ENCODE assay signal across 7 cellular contexts in the genomic region with DNA sequence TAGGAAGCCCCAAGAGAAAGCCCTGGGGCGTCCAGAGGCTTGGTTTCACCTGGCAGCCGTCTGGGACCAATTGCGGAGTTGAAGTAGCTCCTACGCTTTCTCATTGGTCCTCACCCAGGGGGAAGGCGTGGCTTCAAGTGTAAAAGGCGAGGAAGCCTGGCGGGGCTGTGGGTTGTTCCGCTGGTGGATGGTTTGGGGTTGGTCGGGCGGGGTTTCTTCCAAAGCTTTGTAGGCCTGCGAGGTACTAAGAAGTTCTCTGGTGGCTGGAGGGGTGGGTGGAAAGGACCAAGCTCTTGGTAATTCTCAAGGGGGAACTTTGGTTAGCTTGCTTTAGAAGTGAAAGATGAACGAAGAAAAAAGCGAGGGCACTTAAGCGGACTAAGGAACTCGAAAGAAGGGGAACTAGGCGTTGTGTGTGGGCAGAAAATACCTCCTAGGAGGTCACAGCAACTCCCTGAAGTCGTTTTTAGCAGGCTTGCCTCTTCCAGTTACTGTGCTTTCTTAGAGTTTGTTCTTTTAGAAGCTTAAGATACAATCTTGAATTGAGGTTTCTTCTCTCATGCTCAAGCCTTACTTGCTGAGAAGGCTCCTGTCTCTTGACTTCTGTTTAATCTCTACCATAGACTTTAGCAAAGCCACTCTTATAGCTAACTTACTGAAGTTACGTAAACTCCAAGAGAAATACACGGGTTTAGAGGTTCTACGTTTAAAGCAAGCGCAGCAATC. TPM values are rescaled to one million over a fixed set of nuclear protein-coding genes. Genes with fewer than 3 reads are reported as not detected.
A peak's percentile ranks its signal among the peaks of the same experiment; 100 is the strongest.
DNase-seq lines count a peak whose midpoint lies in the region; ATAC-seq lines count a peak whose summit lies in the region.

No MANE protein-coding gene starts in this region.

- in situ Hi-C loops in ACHN (cut with HindIII; ENCODE audit: low pct_ligation_motif_present, low pct_unique_long_range_greater_than_20kb, low sequenced_read_pairs) = loop anchor here (25.0 kb wide), 1 partner anchor 106 kb away; a partner anchor contains a TSS

- intact Hi-C loops in activated CD4-positive, alpha-beta T cell treated with anti-CD3 and anti-CD28 coated beads, Interleukin-2, amount 10 ng/mL, durations not matched to agents 24 days and 14 days (cut with micrococcal nuclease) = loop anchor here (10.0 kb wide), 1 partner anchor 119 kb away; a partner anchor contains a TSS

- ATAC-seq in GM19397 (IDR thresholded peaks at IDR 0.05; ENCODE audit: unreplicated experiment) (peak; percentile 89), HG03457 (IDR thresholded peaks at IDR 0.05; ENCODE audit: unreplicated experiment) (peak; percentile 94), esophagus mucosa (peak; percentile 38)

- H3K4me3 Mint-ChIP-seq in activated CD4-positive, alpha-beta T cell treated with anti-CD3 and anti-CD28 coated beads, Interleukin-2, amount 10 ng/mL, durations not matched to agents 24 days and 14 days = peak overlapping the region; percentile 85

- H3K36me3 Mint-ChIP-seq in activated CD4-positive, alpha-beta T cell treated with anti-CD3 and anti-CD28 coated beads, Interleukin-2, amount 10 ng/mL, durations not matched to agents 24 days and 14 days (ENCODE audit: low read depth) = no peaks in the 10 kb centered on the region

- H3K4me1 Mint-ChIP-seq in activated CD4-positive, alpha-beta T cell treated with anti-CD3 and anti-CD28 coated beads, Interleukin-2, amount 10 ng/mL, durations not matched to agents 24 days and 14 days = peaks cover 23% of the 10 kb centered on the region

- peaks cover 7% of the 10 kb centered on the region for H3K27me3 Mint-ChIP-seq in activated CD4-positive, alpha-beta T cell treated with anti-CD3 and anti-CD28 coated beads, Interleukin-2, amount 10 ng/mL, durations not matched to agents 24 days and 14 days

- peak; percentile 91 for DNase-seq in activated CD4-positive, alpha-beta T cell treated with anti-CD3 and anti-CD28 coated beads, Interleukin-2, amount 10 ng/mL, durations not matched to agents 24 days and 14 days
- peak; percentile 84 for DNase-seq in stimulated activated CD4-positive, alpha-beta T cell treated with anti-CD3 and anti-CD28 coated beads, Interleukin-15, amount 100 ng/mL, for 24 hours
- no peak for DNase-seq in NCI-H82 treated with DMSO at 0.1 percent for 48 hours (lab: John Stamatoyannopoulos, UW; ENCODE audit: unreplicated experiment)
- DNase-seq in ACHN = no peak

- H3K9me3 Mint-ChIP-seq in activated CD4-positive, alpha-beta T cell treated with anti-CD3 and anti-CD28 coated beads, Interleukin-2, amount 10 ng/mL, durations not matched to agents 24 days and 14 days = peaks cover 3% of the 10 kb centered on the region

- peak overlapping the region; percentile 92 for H3K27ac Mint-ChIP-seq in activated CD4-positive, alpha-beta T cell treated with anti-CD3 and anti-CD28 coated beads, Interleukin-2, amount 10 ng/mL, durations not matched to agents 24 days and 14 days

RNA-seq across cellular contexts. Expression of a gene that starts 36.7 kb away (rescaled TPM):
- 10.4 and 11.1 TPM in 2 replicates for total RNA-seq in activated CD4-positive, alpha-beta T cell treated with anti-CD3 and anti-CD28 coated beads, Interleukin-2, amount 10 ng/mL, durations not matched to agents 24 days and 14 days
- total RNA-seq in esophagus mucosa = 70.4 TPM

Comparison
In these comparisons a context has a peak if more than half of its experiments do, and no peak if none do; other contexts are left out.
1. ATAC-seq: peak in every context shown above with its lines; median percentile 94 in HG03457; 89 in GM19397; 38 in esophagus mucosa.
2. DNase-seq: peak in activated CD4-positive, alpha-beta T cell treated with anti-CD3 and anti-CD28 coated beads, Interleukin-2, amount 10 ng/mL, durations not matched to agents 24 days and 14 days (single experiment) and stimulated activated CD4-positive, alpha-beta T cell treated with anti-CD3 and anti-CD28 coated beads, Interleukin-15, amount 100 ng/mL, for 24 hours (single experiment); none in NCI-H82 treated with DMSO at 0.1 percent for 48 hours (single experiment) and ACHN (single experiment).